In the genomic region with DNA sequence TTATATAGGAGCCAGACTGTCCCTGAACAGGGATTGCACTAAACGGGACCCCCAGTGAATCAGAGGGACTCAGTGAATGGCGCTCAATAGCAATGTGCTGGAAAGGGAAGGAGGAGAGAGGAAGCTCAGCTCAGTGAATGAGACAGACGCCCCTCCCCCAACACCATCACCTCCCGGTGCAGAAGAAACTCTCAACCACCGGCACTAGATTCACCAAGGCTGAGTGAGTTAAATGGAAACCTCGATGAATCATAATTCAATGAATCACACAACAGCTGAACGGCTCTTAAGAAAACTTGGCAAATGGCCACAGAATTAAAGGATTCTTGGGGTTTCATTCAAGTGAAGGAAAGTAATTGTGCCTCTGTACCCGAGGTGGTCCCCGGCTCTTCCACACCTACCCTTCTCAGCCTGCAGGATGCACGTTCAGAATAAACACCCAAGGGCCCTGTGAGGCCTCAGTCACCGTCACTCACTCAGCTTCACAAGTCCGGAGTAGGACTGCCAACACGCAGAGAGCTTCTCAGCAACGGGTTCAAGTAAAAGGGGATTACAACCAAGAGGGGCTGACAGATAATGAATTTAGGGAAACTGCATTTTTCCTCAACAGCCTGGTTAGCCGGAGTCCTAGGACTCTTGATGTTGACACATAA, we compare ENCODE assay signal across 10 cellular contexts. TPM values are rescaled to one million over a fixed set of nuclear protein-coding genes. Genes with fewer than 3 reads are reported as not detected.
DNase-seq lines count a peak whose midpoint lies in the region; ATAC-seq and TF ChIP-seq lines count a peak whose summit lies in the region.
"Had no signal": no experiment of that assay in that cellular context is flagged by ENCODE, and none has a peak within 500 bp of the region (broad histone marks: within the 10 kb centered on the region; RNA-seq: fewer than 3 reads in every experiment).

No MANE protein-coding gene starts in this region.

- no peak overlapping the region for H4K8ac ChIP-seq in mesenchymal stem cell (ENCODE audit: low read length)

- H3K27me3 ChIP-seq in BLaER1 (no peaks in the 10 kb centered on the region), mesenchymal stem cell (ENCODE audit: control insufficient read depth in 1 of 2, insufficient read depth in 1 of 2, low read length in 2 of 2) (peaks cover 38 to 62% of the 10 kb centered on the region in 2 experiments)

- H3K4me1 Mint-ChIP-seq in activated T-helper 2 cell treated with anti-CD3 and anti-CD28 coated beads, Interferon-gamma antibody, Interleukin-2, Interleukin-4, amounts not matched to agents 10 μg/mL and 5 μg/mL and 100 μg/mL, durations not matched to agents 14 hours and 24 hours and 36 hours (ENCODE audit: low read depth), result peaks cover 30% of the 10 kb centered on the region

- peak overlapping the region; percentile 49 for H3K4me2 ChIP-seq in BLaER1
- no peak overlapping the region for H3K4me2 ChIP-seq in mesenchymal stem cell (ENCODE audit: low read length, poor library complexity, severe bottlenecking)

- peaks cover 84% of the 10 kb centered on the region for H4K20me1 ChIP-seq in BLaER1

- no peak overlapping the region for H2AK5ac ChIP-seq in mesenchymal stem cell (ENCODE audit: low read length, severe bottlenecking)

- ATAC-seq in GM18502 (IDR thresholded peaks at IDR 0.05; ENCODE audit: poor library complexity, unreplicated experiment), result no peak
- ATAC-seq in GM18511 (IDR thresholded peaks at IDR 0.05; ENCODE audit: unreplicated experiment), result no peak
- no peak for ATAC-seq in HG02610 (IDR thresholded peaks at IDR 0.05; ENCODE audit: unreplicated experiment)

- no peaks in the 10 kb centered on the region for H3K36me3 Mint-ChIP-seq in activated T-helper 2 cell treated with anti-CD3 and anti-CD28 coated beads, Interferon-gamma antibody, Interleukin-2, Interleukin-4, amounts not matched to agents 10 μg/mL and 5 μg/mL and 100 μg/mL, durations not matched to agents 14 hours and 24 hours and 36 hours (ENCODE audit: low read depth)

- no peak overlapping the region for H2AFZ ChIP-seq in mesenchymal stem cell (ENCODE audit: low read depth, low read length)

- no peaks in the 10 kb centered on the region for H3K27me3 Mint-ChIP-seq in activated T-helper 2 cell treated with anti-CD3 and anti-CD28 coated beads, Interferon-gamma antibody, Interleukin-2, Interleukin-4, amounts not matched to agents 10 μg/mL and 5 μg/mL and 100 μg/mL, durations not matched to agents 14 hours and 24 hours and 36 hours (ENCODE audit: low read depth)

- H3K27ac Mint-ChIP-seq in activated T-helper 2 cell treated with anti-CD3 and anti-CD28 coated beads, Interferon-gamma antibody, Interleukin-2, Interleukin-4, amounts not matched to agents 10 μg/mL and 5 μg/mL and 100 μg/mL, durations not matched to agents 14 hours and 24 hours and 36 hours, result no peak overlapping the region

- intact Hi-C loops in activated T-helper 2 cell treated with anti-CD3 and anti-CD28 coated beads, Interferon-gamma antibody, Interleukin-2, Interleukin-4, amounts not matched to agents 10 μg/mL and 5 μg/mL and 100 μg/mL, durations not matched to agents 14 hours and 24 hours and 36 hours (cut with micrococcal nuclease), result no loop called here

- H3K4me3 Mint-ChIP-seq in activated T-helper 2 cell treated with anti-CD3 and anti-CD28 coated beads, Interferon-gamma antibody, Interleukin-2, Interleukin-4, amounts not matched to agents 10 μg/mL and 5 μg/mL and 100 μg/mL, durations not matched to agents 14 hours and 24 hours and 36 hours (ENCODE audit: low read depth), result no peak overlapping the region

- no peak overlapping the region for H2BK12ac ChIP-seq in mesenchymal stem cell (ENCODE audit: low read length in 2 of 2)

- no peak overlapping the region for H2BK5ac ChIP-seq in mesenchymal stem cell (ENCODE audit: low read depth, low read length, poor library complexity, severe bottlenecking)

- no peak overlapping the region for H3K14ac ChIP-seq in mesenchymal stem cell (ENCODE audit: low read length in 2 of 2)

- H3K9me3 ChIP-seq in BLaER1, result peaks cover 1% of the 10 kb centered on the region; the same call in 1 of the 2 replicates
- H3K9me3 ChIP-seq in mesenchymal stem cell (ENCODE audit: control insufficient read depth, low read length), result peaks cover under 1% of the 10 kb centered on the region
- H3K9me3 ChIP-seq: esophagus muscularis mucosa had no signal

- H3K9ac ChIP-seq in BLaER1, result no peak overlapping the region
- H3K9ac ChIP-seq in mesenchymal stem cell (ENCODE audit: low read length), result no peak overlapping the region

- no peak overlapping the region for H2BK15ac ChIP-seq in mesenchymal stem cell (ENCODE audit: low read depth, poor library complexity, severe bottlenecking)

- DNase-seq in KBM-7, result peak; percentile 33
- DNase-seq in activated T-helper 2 cell treated with anti-CD3 and anti-CD28 coated beads, Interferon-gamma antibody, Interleukin-2, Interleukin-4, amounts not matched to agents 10 μg/mL and 5 μg/mL and 100 μg/mL, durations not matched to agents 14 hours and 24 hours and 36 hours (ENCODE audit: low spot score), result peak; percentile 42
- peak; percentile 75 for DNase-seq in mesenchymal stem cell
- DNase-seq in HEK293T (ENCODE audit: extremely low spot score), result no peak

- H2BK120ac ChIP-seq in mesenchymal stem cell (ENCODE audit: low read depth, low read length), result no peak overlapping the region

- peak overlapping the region in 1 of 2 experiments; percentile 14 for H3K23ac ChIP-seq in mesenchymal stem cell (ENCODE audit: low read length in 2 of 2)

- in situ Hi-C loops in KBM-7 (cut with MboI; ENCODE audit: low pct_unique_long_range_greater_than_20kb, low sequenced_read_pairs), result no loop called here

- H3K4me1 ChIP-seq in BLaER1 (peaks cover 72% of the 10 kb centered on the region), mesenchymal stem cell (ENCODE audit: control insufficient read depth, insufficient read depth, low read depth, low read length) (peaks cover 6% of the 10 kb centered on the region)
- H3K4me1 ChIP-seq: esophagus muscularis mucosa had no signal

- H3K36me3 ChIP-seq in BLaER1, result peaks cover 74% of the 10 kb centered on the region
- H3K36me3 ChIP-seq in mesenchymal stem cell (ENCODE audit: control insufficient read depth in 1 of 2, insufficient read depth in 2 of 2, low read depth in 1 of 2, low read length in 2 of 2), result no peaks in the 10 kb centered on the region
- H3K36me3 ChIP-seq: esophagus muscularis mucosa had no signal

- CTCF ChIA-PET in HEK293T (lab: Yijun Ruan, JAX), result no interaction called here

- no peak overlapping the region for H3K4me3 ChIP-seq in BLaER1
- no peak overlapping the region for H3K4me3 ChIP-seq in mesenchymal stem cell (ENCODE audit: insufficient read depth in 1 of 2, low read depth in 1 of 2, low read length in 2 of 2)
- H3K4me3 ChIP-seq: esophagus muscularis mucosa had no signal

- H3K27ac ChIP-seq in BLaER1 (peak overlapping the region; percentile 47; the same call in 1 of the 2 replicates), mesenchymal stem cell (ENCODE audit: low read length, poor library complexity, severe bottlenecking) (no peak overlapping the region)
- H3K27ac ChIP-seq: esophagus muscularis mucosa had no signal

- POLR2A ChIA-PET in HEK293T (lab: Yijun Ruan, JAX), result no interaction called here

- no peaks in the 10 kb centered on the region for H3K9me3 Mint-ChIP-seq in activated T-helper 2 cell treated with anti-CD3 and anti-CD28 coated beads, Interferon-gamma antibody, Interleukin-2, Interleukin-4, amounts not matched to agents 10 μg/mL and 5 μg/mL and 100 μg/mL, durations not matched to agents 14 hours and 24 hours and 36 hours

- no peak overlapping the region for H3K18ac ChIP-seq in mesenchymal stem cell (ENCODE audit: low read depth in 1 of 2, low read length in 2 of 2)

- no peak overlapping the region for H3K4ac ChIP-seq in mesenchymal stem cell (ENCODE audit: low read depth in 1 of 2, low read length in 2 of 2)

- H4K91ac ChIP-seq in mesenchymal stem cell (ENCODE audit: low read length), result peak overlapping the region; percentile 18

- 52% methylated on average over 14 of the region's 15 CpGs for WGBS in mesenchymal stem cell

- no peaks in the 10 kb centered on the region for H3K79me1 ChIP-seq in mesenchymal stem cell (replicated peaks; ENCODE audit: low read length, poor library complexity, severe bottlenecking)

TF ChIP-seq in HEK293T, 16 proteins besides CTCF, POLR2A, EP300 and RAD21:
- TF ChIP-seq LEF1 (IDR thresholded peaks at IDR 0.05; ENCODE audit: borderline replicate concordance), result no peak
- no peak for TF ChIP-seq HDGF (IDR thresholded peaks at IDR 0.05; ENCODE audit: borderline replicate concordance)
- no peak for TF ChIP-seq SP1 (IDR thresholded peaks at IDR 0.05)
- no peak for TF ChIP-seq FOXA1 (IDR thresholded peaks at IDR 0.05)
- TF ChIP-seq FOXM1 (IDR thresholded peaks at IDR 0.05; ENCODE audit: borderline replicate concordance), result no peak
- no peak for TF ChIP-seq FOXK2 (IDR thresholded peaks at IDR 0.05)
- TF ChIP-seq TARDBP (IDR thresholded peaks at IDR 0.05), result no peak
- no peak for TF ChIP-seq L3MBTL2 (conservative IDR thresholded peaks at IDR 0.05)
- TF ChIP-seq SUZ12 (IDR thresholded peaks at IDR 0.05), result no peak
- no peak for TF ChIP-seq ELF4 (IDR thresholded peaks at IDR 0.05)
- no peak for TF ChIP-seq NFRKB (IDR thresholded peaks at IDR 0.05)
- no peak for TF ChIP-seq BHLHE40 (IDR thresholded peaks at IDR 0.05; ENCODE audit: borderline replicate concordance)
- no peak for TF ChIP-seq CTBP1 (IDR thresholded peaks at IDR 0.05; ENCODE audit: borderline replicate concordance)
- no peak for TF ChIP-seq ARNT (IDR thresholded peaks at IDR 0.05)
- no peak for TF ChIP-seq ZNF384 (IDR thresholded peaks at IDR 0.05)
- no peak for TF ChIP-seq PKNOX1 (IDR thresholded peaks at IDR 0.05)

RNA-seq across cellular contexts. Expression of gene CRMP1, which starts 29.3 kb away (rescaled TPM):
- total RNA-seq in activated T-helper 2 cell treated with anti-CD3 and anti-CD28 coated beads, Interferon-gamma antibody, Interleukin-2, Interleukin-4, amounts not matched to agents 10 μg/mL and 5 μg/mL and 100 μg/mL, durations not matched to agents 14 hours and 24 hours and 36 hours, result 0.07 TPM in 1 of 2 replicates, not detected in the other
- polyA plus RNA-seq in mesenchymal stem cell (2013, experiment 1 of 2), result 16.9 TPM
- 16.6 TPM for polyA plus RNA-seq in mesenchymal stem cell (2013, experiment 2 of 2)
- total RNA-seq: OCI-LY7 had no signal
